Comparison of ENCODE assay signal across 32 cellular contexts in the genomic region with DNA sequence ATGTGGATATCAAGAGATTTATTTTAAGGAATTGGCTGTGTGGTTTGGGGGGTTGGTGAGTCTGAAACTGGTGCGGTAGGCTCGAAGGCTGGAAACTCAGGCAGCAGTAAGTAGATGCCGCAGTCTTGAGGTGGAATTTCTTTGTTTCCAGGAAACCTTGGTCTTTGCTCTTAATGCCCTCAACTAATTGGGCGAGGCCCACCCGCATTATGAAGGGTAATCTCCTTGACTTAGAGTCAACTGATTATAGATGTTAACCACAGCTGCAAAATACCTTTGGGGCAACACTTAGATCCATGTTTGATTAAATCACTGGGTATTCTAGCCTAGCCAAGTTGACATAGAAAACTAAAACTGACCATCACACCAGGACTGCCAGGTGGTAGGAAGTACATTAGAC.
"Had no signal": no experiment of that assay in that cellular context is flagged by ENCODE, and none has a peak within 500 bp of the region (broad histone marks: within the 10 kb centered on the region; RNA-seq: fewer than 3 reads in every experiment).

No MANE protein-coding gene starts in this region.

- H3K4me3 ChIP-seq: coronary artery, dorsolateral prefrontal cortex had no signal

- H3K4me3 Mint-ChIP-seq: activated B cell treated with CpG ODN at 0.5 μM for 24 hours; activated CD4-positive, alpha-beta memory T cell treated with anti-CD3 and anti-CD28 coated beads, Interleukin-2, amount 10 ng/mL, durations not matched to agents 7 days and 5 days; activated CD4-positive, alpha-beta T cell treated with anti-CD3 and anti-CD28 coated beads, Interleukin-2, amount 10 ng/mL, durations not matched to agents 7 days and 5 days; activated naive CD8-positive, alpha-beta T cell; activated T-cell treated with anti-CD3 and anti-CD28 coated beads, Interleukin-2, amount 50 U/mL, for 24 hours; activated T-cell treated with anti-CD3 and anti-CD28 coated beads, Interleukin-2, amount 50 U/mL, for 72 hours; central memory CD8-positive, alpha-beta T cell; dendritic cell treated with granulocyte-macrophage colony-stimulating factor and Interleukin-4, amounts not matched to agents 40 ng/mL and 50 ng/mL, for 4 days; endodermal cell; T-helper 17 cell; T-helper 2 cell treated with Interferon-gamma antibody and Interleukin-4, amounts not matched to agents 5 μg/mL and 100 μg/mL, for 36 hours had no signal

- ATAC-seq: activated T-cell treated with anti-CD3 and anti-CD28 coated beads, Interleukin-2, amount 50 U/mL, for 72 hours; esophagus mucosa; T-helper 17 cell had no signal

- H3K4me1 Mint-ChIP-seq: central memory CD8-positive, alpha-beta T cell; endodermal cell had no signal

- DNase-seq: activated CD4-positive, alpha-beta memory T cell treated with anti-CD3 and anti-CD28 coated beads, Interleukin-2, amount 10 ng/mL, durations not matched to agents 7 days and 5 days; activated CD4-positive, alpha-beta T cell treated with anti-CD3 and anti-CD28 coated beads for 1 hour; activated CD4-positive, alpha-beta T cell treated with anti-CD3 and anti-CD28 coated beads for 4 hours; activated CD4-positive, alpha-beta T cell treated with anti-CD3 and anti-CD28 coated beads, Interleukin-2, amount 10 ng/mL, durations not matched to agents 7 days and 5 days; activated CD4-positive, alpha-beta T cell treated with anti-CD3 and anti-CD28 coated beads, Interleukin-2, amount 50 U/mL, for 4 hours; activated CD8-positive, alpha-beta memory T cell treated with anti-CD3 and anti-CD28 coated beads, Interleukin-2, amount 50 U/mL, for 48 hours; activated gamma-delta T cell; activated naive CD4-positive, alpha-beta T cell treated with anti-CD3 and anti-CD28 coated beads, Interleukin-2, amount 50 U/mL, for 16 hours; activated naive CD4-positive, alpha-beta T cell treated with Interleukin-2 at 50 U/mL for 16 hours; activated T-cell treated with anti-CD3 and anti-CD28 coated beads for 4 hours; activated T-cell treated with anti-CD3 and anti-CD28 coated beads, Interleukin-2, amount 50 U/mL, for 24 hours; activated T-cell treated with anti-CD3 and anti-CD28 coated beads, Interleukin-2, amount 50 U/mL, for 72 hours; amniotic stem cell; anterior cingulate cortex; brain microvascular endothelial cell; dorsolateral prefrontal cortex; effector memory CD4-positive, alpha-beta T cell; endodermal cell; foreskin fibroblast; T-helper 17 cell; T1000; WERI-Rb-1 had no signal

- FAIRE-seq: astrocyte, bronchial epithelial cell, frontal cortex had no signal

- H3K27ac ChIP-seq: brain microvascular endothelial cell, coronary artery, dorsolateral prefrontal cortex, WERI-Rb-1 had no signal

- H3K27me3 Mint-ChIP-seq: activated B cell treated with CpG ODN at 0.5 μM for 24 hours; activated CD4-positive, alpha-beta memory T cell treated with anti-CD3 and anti-CD28 coated beads, Interleukin-2, amount 10 ng/mL, durations not matched to agents 7 days and 5 days; activated CD4-positive, alpha-beta T cell treated with anti-CD3 and anti-CD28 coated beads, Interleukin-2, amount 10 ng/mL, durations not matched to agents 7 days and 5 days; activated T-cell treated with anti-CD3 and anti-CD28 coated beads, Interleukin-2, amount 50 U/mL, for 24 hours; central memory CD8-positive, alpha-beta T cell; T-helper 17 cell had no signal

- H3K36me3 Mint-ChIP-seq: activated naive CD8-positive, alpha-beta T cell had no signal

- H3K27ac Mint-ChIP-seq: activated B cell treated with CpG ODN at 0.5 μM for 24 hours; activated CD4-positive, alpha-beta memory T cell treated with anti-CD3 and anti-CD28 coated beads, Interleukin-2, amount 10 ng/mL, durations not matched to agents 7 days and 5 days; activated CD4-positive, alpha-beta T cell treated with anti-CD3 and anti-CD28 coated beads, Interleukin-2, amount 10 ng/mL, durations not matched to agents 7 days and 5 days; activated naive CD8-positive, alpha-beta T cell; activated T-cell treated with anti-CD3 and anti-CD28 coated beads, Interleukin-2, amount 50 U/mL, for 24 hours; activated T-cell treated with anti-CD3 and anti-CD28 coated beads, Interleukin-2, amount 50 U/mL, for 72 hours; dendritic cell treated with granulocyte-macrophage colony-stimulating factor and Interleukin-4, amounts not matched to agents 40 ng/mL and 50 ng/mL, for 4 days; endodermal cell; T-helper 17 cell; T-helper 2 cell treated with Interferon-gamma antibody and Interleukin-4, amounts not matched to agents 5 μg/mL and 100 μg/mL, for 36 hours had no signal

- H3K36me3 ChIP-seq: brain microvascular endothelial cell had no signal

- H3K9me3 Mint-ChIP-seq: activated B cell treated with CpG ODN at 0.5 μM for 24 hours; activated CD4-positive, alpha-beta memory T cell treated with anti-CD3 and anti-CD28 coated beads, Interleukin-2, amount 10 ng/mL, durations not matched to agents 7 days and 5 days; activated CD4-positive, alpha-beta T cell treated with anti-CD3 and anti-CD28 coated beads, Interleukin-2, amount 10 ng/mL, durations not matched to agents 7 days and 5 days; activated T-cell treated with anti-CD3 and anti-CD28 coated beads, Interleukin-2, amount 50 U/mL, for 24 hours; activated T-cell treated with anti-CD3 and anti-CD28 coated beads, Interleukin-2, amount 50 U/mL, for 72 hours; central memory CD8-positive, alpha-beta T cell; dendritic cell treated with granulocyte-macrophage colony-stimulating factor and Interleukin-4, amounts not matched to agents 40 ng/mL and 50 ng/mL, for 4 days; endodermal cell; T-helper 2 cell treated with Interferon-gamma antibody and Interleukin-4, amounts not matched to agents 5 μg/mL and 100 μg/mL, for 36 hours had no signal

- H3K27me3 ChIP-seq: brain microvascular endothelial cell had no signal
